In genomic region chr16:87383522-87384161, GRCh38 we compare ENCODE assay signal across 1 cellular context.
A peak's percentile ranks its signal among the peaks of the same experiment; 100 is the strongest.
TF ChIP-seq lines count a peak whose summit lies in the region.

Gene FBXO31, minus strand, starts transcription at chr16:87383776. Its CDS starts 32 bp downstream, at chr16:87383744.

TF ChIP-seq in K562, 482 proteins besides CTCF, POLR2A, EP300 and RAD21 (continued from another document and continues in another):
- TF ChIP-seq MXI1 (IDR thresholded peaks at IDR 0.05; ENCODE audit: low read depth, low read length) (peak; percentile 68), ZFX (CRISPR knock-in tag; IDR thresholded peaks at IDR 0.05) (no peak), ZSCAN29 (IDR thresholded peaks at IDR 0.05) (no peak), NCOA1 (IDR thresholded peaks at IDR 0.05; ENCODE audit: low read depth) (no peak), SMAD2 (IDR thresholded peaks at IDR 0.05; ENCODE audit: low read depth, low read length) (no peak), RNF219 (CRISPR knock-in tag; IDR thresholded peaks at IDR 0.05) (no peak), CBFB (CRISPR knock-in tag; IDR thresholded peaks at IDR 0.05) (no peak), PHF20 (IDR thresholded peaks at IDR 0.05; ENCODE audit: partially characterized antibody) (peak; percentile 58), KAT8 (IDR thresholded peaks at IDR 0.05; ENCODE audit: low read depth) (no peak), ARHGAP35 (IDR thresholded peaks at IDR 0.05; ENCODE audit: partially characterized antibody) (no peak), MEF2A (IDR thresholded peaks at IDR 0.05; ENCODE audit: control insufficient read depth, low read depth, low read length) (no peak), CHD1 (IDR thresholded peaks at IDR 0.05; ENCODE audit: low read length) (no peak), MAFF (IDR thresholded peaks at IDR 0.05; ENCODE audit: low read length) (no peak), HMBOX1 (IDR thresholded peaks at IDR 0.05) (no peak), ZBTB34 (CRISPR knock-in tag; IDR thresholded peaks at IDR 0.05) (no peak), ZNF764 (CRISPR knock-in tag; IDR thresholded peaks at IDR 0.05; ENCODE audit: low read depth) (0 out of 2 replicates have a peak, but pooled peaks have one; percentile 42), ZNF224 (CRISPR knock-in tag; IDR thresholded peaks at IDR 0.05) (no peak), ZKSCAN8 (CRISPR knock-in tag; IDR thresholded peaks at IDR 0.05) (no peak), SMARCC2 (IDR thresholded peaks at IDR 0.05; ENCODE audit: low read depth) (no peak), THAP12 (CRISPR knock-in tag; IDR thresholded peaks at IDR 0.05) (peak; percentile 94), MAX (CRISPR knock-in tag; IDR thresholded peaks at IDR 0.05) (no peak), EWSR1 (IDR thresholded peaks at IDR 0.05; ENCODE audit: borderline replicate concordance, low read depth, partially characterized antibody) (no peak), STAG1 (CRISPR knock-in tag; IDR thresholded peaks at IDR 0.05; ENCODE audit: borderline replicate concordance) (0 out of 2 replicates have a peak, but pooled peaks have one; percentile 14), KLF16 (IDR thresholded peaks at IDR 0.05) (no peak), CBFA2T2 (conservative IDR thresholded peaks at IDR 0.05) (no peak), TARDBP (IDR thresholded peaks at IDR 0.05) (no peak), FOXA1 (IDR thresholded peaks at IDR 0.05; ENCODE audit: borderline replicate concordance) (no peak), ZNF263 (CRISPR knock-in tag; IDR thresholded peaks at IDR 0.05; ENCODE audit: borderline replicate concordance) (no peak; the same call in 1 of the 2 replicates), RUNX1 (IDR thresholded peaks at IDR 0.05; ENCODE audit: low read depth) (no peak; the same call in 1 of the 2 replicates), BRF2 (IDR thresholded peaks at IDR 0.05; ENCODE audit: borderline replicate concordance, insufficient read depth, insufficient read length) (no peak), HNRNPLL (IDR thresholded peaks at IDR 0.05; ENCODE audit: low read depth, low read length, poor library complexity, severe bottlenecking) (peak; percentile 61), RB1 (IDR thresholded peaks at IDR 0.05; ENCODE audit: low read depth) (peak; percentile 71), CBX3 (IDR thresholded peaks at IDR 0.05; ENCODE audit: borderline replicate concordance in 1 of 2, low read length in 2 of 2) (peak in 1 of 2 experiments; percentile 85; a peak in 2 of 3 replicates), PRPF4 (IDR thresholded peaks at IDR 0.05; ENCODE audit: insufficient read depth, low read depth, low read length, poor library complexity, severe bottlenecking) (peak; percentile 66), RCOR1 (IDR thresholded peaks at IDR 0.05; ENCODE audit: borderline replicate concordance in 1 of 2, low read depth in 2 of 2, low read length in 2 of 2) (peak in 1 of 2 experiments; percentile 61; a peak in 1 of 4 replicates), CCNT2 (IDR thresholded peaks at IDR 0.05; ENCODE audit: borderline replicate concordance, extremely low read depth, insufficient read length, low read depth, low read length) (peak; percentile 57), HMG20A (CRISPR knock-in tag; conservative IDR thresholded peaks at IDR 0.05) (no peak), DMBX1 (CRISPR knock-in tag; IDR thresholded peaks at IDR 0.05; ENCODE audit: borderline replicate concordance) (no peak), SIN3A (IDR thresholded peaks at IDR 0.05; ENCODE audit: borderline replicate concordance in 2 of 2, control insufficient read depth in 1 of 2, low read depth in 2 of 2, low read length in 2 of 2) (peak; percentile 76 to 77), STAT6 (CRISPR knock-in tag; IDR thresholded peaks at IDR 0.05) (no peak), ZBTB43 (CRISPR knock-in tag; IDR thresholded peaks at IDR 0.05) (0 out of 2 replicates have a peak, but pooled peaks have one; percentile 48), KDM1A (IDR thresholded peaks at IDR 0.05) (no peak), SP1 (CRISPR knock-in tag; IDR thresholded peaks at IDR 0.05) (peak; percentile 97), ZFP36 (IDR thresholded peaks at IDR 0.05; ENCODE audit: low read depth, low read length, partially characterized antibody) (no peak), GABPB1 (CRISPR knock-in tag; IDR thresholded peaks at IDR 0.05) (peak; percentile 85), ZNF785 (CRISPR knock-in tag; IDR thresholded peaks at IDR 0.05) (no peak), MXD1 (CRISPR knock-in tag; IDR thresholded peaks at IDR 0.05; ENCODE audit: borderline replicate concordance, poor library complexity, severe bottlenecking) (peak; percentile 27), E2F6 (IDR thresholded peaks at IDR 0.05; ENCODE audit: borderline replicate concordance in 1 of 2, extremely low read depth in 1 of 2, insufficient read depth in 1 of 2, insufficient read length in 1 of 2, low read depth in 1 of 2, low read length in 1 of 2, poor library complexity in 1 of 2, severe bottlenecking in 1 of 2) (peak; percentile 39 to 81), ELF2 (CRISPR knock-in tag; IDR thresholded peaks at IDR 0.05) (no peak), FOXP1 (CRISPR knock-in tag; IDR thresholded peaks at IDR 0.05) (peak; percentile 94), ZNF143 (CRISPR knock-in tag; IDR thresholded peaks at IDR 0.05) (no peak), FOXK2 (conservative IDR thresholded peaks at IDR 0.05 in 1 of 2, IDR thresholded peaks at IDR 0.05 in 1 of 2; ENCODE audit: low read depth in 2 of 2) (no peak), STAT5B (CRISPR knock-in tag; IDR thresholded peaks at IDR 0.05) (no peak), U2AF2 (optimal IDR thresholded peaks at IDR 0.05; ENCODE audit: low read depth, low read length) (no peak), GTF2F1 (IDR thresholded peaks at IDR 0.05; ENCODE audit: low read depth, low read length) (peak; percentile 65; the same call in 1 of the 2 replicates), ZNF197 (CRISPR knock-in tag; IDR thresholded peaks at IDR 0.05; ENCODE audit: low read depth) (no peak)
